ENCODE assay signal across 9 cellular contexts in genomic region chr13:79973533-79973963, GRCh38.
DNase-seq lines count a peak whose midpoint lies in the region; ATAC-seq and TF ChIP-seq lines count a peak whose summit lies in the region.
"Had no signal": no experiment of that assay in that cellular context is flagged by ENCODE, and none has a peak within 500 bp of the region (broad histone marks: within the 10 kb centered on the region; RNA-seq: fewer than 3 reads in every experiment).

No MANE protein-coding gene starts in this region.

- no peak for DNase-seq in astrocyte of the spinal cord (ENCODE audit: low read depth, low spot score)
- peak in 1 of 3 donors; percentile 8 for DNase-seq in mucosa of descending colon
- no peak for DNase-seq in activated naive CD4-positive, alpha-beta T cell treated with anti-CD3 and anti-CD28 coated beads, Interleukin-2, amount 10 ng/mL, durations not matched to agents 7 days and 5 days
- no peak for DNase-seq in hypothalamus (lab: John Stamatoyannopoulos, UW)
- no peak for DNase-seq in CD8-positive, alpha-beta memory T cell

- intact Hi-C loops in mucosa of descending colon (cut with DNase I, micrococcal nuclease): no loop called here

- CTCF ChIA-PET in activated naive CD4-positive, alpha-beta T cell treated with anti-CD3 and anti-CD28 coated beads, Interleukin-2, amount 10 ng/mL, durations not matched to agents 7 days and 5 days (lab: Charles Lee): interaction anchor here (0.7 to 1.1 kb wide), 3 partner anchors 12 to 601 kb away, joined by 3 to 4 read pairs (median 3); no protein-coding TSS in a partner anchor
- CTCF ChIA-PET in CD8-positive, alpha-beta memory T cell (lab: Charles Lee): no interaction called here

- peaks cover 8% of the 10 kb centered on the region for H3K9me3 ChIP-seq in mucosa of descending colon
- no peaks in the 10 kb centered on the region for H3K9me3 ChIP-seq in CD8-positive, alpha-beta memory T cell (ENCODE audit: low read length)

- no peak overlapping the region for H3K27ac ChIP-seq in C4-2B
- no peak overlapping the region for H3K27ac ChIP-seq in CD8-positive, alpha-beta memory T cell (ENCODE audit: low read depth, low read length)
- H3K27ac ChIP-seq: epithelial cell of prostate had no signal

- no peaks in the 10 kb centered on the region for H3K36me3 ChIP-seq in mucosa of descending colon (ENCODE audit: low read depth)
- H3K36me3 ChIP-seq in CD8-positive, alpha-beta memory T cell (ENCODE audit: insufficient read depth, low read length): no peaks in the 10 kb centered on the region

- H3K27me3 ChIP-seq in CD8-positive, alpha-beta memory T cell (ENCODE audit: insufficient read depth, low read length, poor library complexity, severe bottlenecking): no peaks in the 10 kb centered on the region

- no peak overlapping the region for H3K4me3 Mint-ChIP-seq in activated naive CD4-positive, alpha-beta T cell treated with anti-CD3 and anti-CD28 coated beads, Interleukin-2, amount 10 ng/mL, durations not matched to agents 7 days and 5 days
- H3K4me3 Mint-ChIP-seq in CD8-positive, alpha-beta memory T cell: no peak overlapping the region

- H3K4me3 ChIP-seq in astrocyte of the spinal cord (ENCODE audit: low read depth, low read length) (no peak overlapping the region), mucosa of descending colon (no peak overlapping the region)
- no peak overlapping the region for H3K4me3 ChIP-seq in CD8-positive, alpha-beta memory T cell (ENCODE audit: low read length)

- peaks cover 3% of the 10 kb centered on the region for H3K9me3 Mint-ChIP-seq in activated naive CD4-positive, alpha-beta T cell treated with anti-CD3 and anti-CD28 coated beads, Interleukin-2, amount 10 ng/mL, durations not matched to agents 7 days and 5 days
- peaks cover 3 to 24% (median 11%) of the 10 kb centered on the region in 5 donors for H3K9me3 Mint-ChIP-seq in CD8-positive, alpha-beta memory T cell

- peaks cover 3% of the 10 kb centered on the region for H3K4me1 ChIP-seq in mucosa of descending colon (ENCODE audit: low read depth)
- no peaks in the 10 kb centered on the region for H3K4me1 ChIP-seq in CD8-positive, alpha-beta memory T cell (ENCODE audit: insufficient read depth, low read length)

- no peaks in the 10 kb centered on the region for H3K36me3 Mint-ChIP-seq in activated naive CD4-positive, alpha-beta T cell treated with anti-CD3 and anti-CD28 coated beads, Interleukin-2, amount 10 ng/mL, durations not matched to agents 7 days and 5 days
- no peaks in the 10 kb centered on the region for H3K36me3 Mint-ChIP-seq in CD8-positive, alpha-beta memory T cell

- POLR2A ChIA-PET in CD8-positive, alpha-beta memory T cell (lab: Charles Lee): no interaction called here

- in situ Hi-C loops in astrocyte of the spinal cord (cut with HindIII; ENCODE audit: low sequenced_read_pairs): no loop called here

- H3K27ac Mint-ChIP-seq in activated naive CD4-positive, alpha-beta T cell treated with anti-CD3 and anti-CD28 coated beads, Interleukin-2, amount 10 ng/mL, durations not matched to agents 7 days and 5 days: no peak overlapping the region
- H3K27ac Mint-ChIP-seq in CD8-positive, alpha-beta memory T cell: no peak overlapping the region

- H3K27me3 Mint-ChIP-seq in activated naive CD4-positive, alpha-beta T cell treated with anti-CD3 and anti-CD28 coated beads, Interleukin-2, amount 10 ng/mL, durations not matched to agents 7 days and 5 days: no peaks in the 10 kb centered on the region
- peaks cover 0 to 1% of the 10 kb centered on the region in 2 donors for H3K27me3 Mint-ChIP-seq in CD8-positive, alpha-beta memory T cell

- H3K4me1 Mint-ChIP-seq in activated naive CD4-positive, alpha-beta T cell treated with anti-CD3 and anti-CD28 coated beads, Interleukin-2, amount 10 ng/mL, durations not matched to agents 7 days and 5 days: no peaks in the 10 kb centered on the region
- no peaks in the 10 kb centered on the region for H3K4me1 Mint-ChIP-seq in CD8-positive, alpha-beta memory T cell

- peak; percentile 75 for TF ChIP-seq CTCF in C4-2B (conservative IDR thresholded peaks at IDR 0.05)
- peak; percentile 41 for TF ChIP-seq CTCF in astrocyte of the spinal cord (IDR thresholded peaks at IDR 0.05; ENCODE audit: low read depth, low read length)
- TF ChIP-seq CTCF in mucosa of descending colon (IDR thresholded peaks at IDR 0.05): no peak

- peak; percentile 70 for ATAC-seq in GM19372 (IDR thresholded peaks at IDR 0.05; ENCODE audit: low read depth, unreplicated experiment)
- peak; percentile 88 for ATAC-seq in HG03354 (IDR thresholded peaks at IDR 0.05; ENCODE audit: poor library complexity, severe bottlenecking, unreplicated experiment)
- peak; percentile 47 for ATAC-seq in mucosa of descending colon
